In genomic region chr7:157336383-157337315, GRCh38 we compare ENCODE assay signal across 8 cellular contexts. TPM values are rescaled to one million over a fixed set of nuclear protein-coding genes. Genes with fewer than 3 reads are reported as not detected.
DNase-seq lines count a peak whose midpoint lies in the region; ATAC-seq and TF ChIP-seq lines count a peak whose summit lies in the region.

Gene DNAJB6 (plus strand): TSS chr7:157337004. CDS start chr7:157358573, 21,569 bp downstream.

- peak within 1 kb of the TSS; percentile 58 to 79 for H3K4me3 ChIP-seq in muscle layer of colon (ENCODE audit: low read depth in 1 of 2, low read length in 2 of 2)

- H3K36me3 ChIP-seq in muscle layer of colon (ENCODE audit: insufficient read depth, low read length) = no peaks in the 10 kb centered on the region

- H3K4me1 ChIP-seq in muscle layer of colon (ENCODE audit: insufficient read depth, low read length) = peaks cover 29% of the 10 kb centered on the region

- H3K27me3 ChIP-seq in muscle layer of colon (ENCODE audit: control insufficient read depth in 1 of 2, insufficient read depth in 2 of 2, low read length in 2 of 2) = no peaks in the 10 kb centered on the region

- H3K27ac ChIP-seq in muscle layer of colon (ENCODE audit: low read depth, low read length) = peak within 1 kb of the TSS; percentile 81

- H3K9me3 ChIP-seq in muscle layer of colon (ENCODE audit: low read length) = no peaks in the 10 kb centered on the region

- ATAC-seq in GM21723 (IDR thresholded peaks at IDR 0.05; ENCODE audit: unreplicated experiment) (peak; percentile 74), esophagus mucosa (peak; percentile 82)

- H3K9ac ChIP-seq in muscle layer of colon (ENCODE audit: low read length) = peak within 1 kb of the TSS; percentile 60

- DNase-seq in DMS53 treated with DMSO at 0.1 percent for 48 hours (lab: John Stamatoyannopoulos, UW; ENCODE audit: unreplicated experiment) (peak; percentile 80), KG1 (lab: John Stamatoyannopoulos, UW) (peak; percentile 93)
- peak; percentile 95 to 97 for DNase-seq in activated T-cell treated with anti-CD3 and anti-CD28 coated beads, Interleukin-2, amount 50 U/mL, for 48 hours
- peak; percentile 91 to 92 for DNase-seq in stimulated activated CD8-positive, alpha-beta memory T cell treated with anti-CD3 and anti-CD28 coated beads, Interleukin-7, amount 100 ng/mL, for 1 hour (ENCODE audit: low read depth in 2 of 2)

TF ChIP-seq in PFSK-1, 5 proteins besides CTCF, POLR2A, EP300 and RAD21:
- TF ChIP-seq FOXP2 (optimal IDR thresholded peaks at IDR 0.05; ENCODE audit: borderline replicate concordance, extremely low read depth, extremely low read length, insufficient read depth) (peak; percentile 97), SIN3A (IDR thresholded peaks at IDR 0.05; ENCODE audit: borderline replicate concordance, insufficient read depth, low read length) (no peak), POLR2AphosphoS5 (IDR thresholded peaks at IDR 0.05; ENCODE audit: low read depth, low read length) (no peak)

RNA-seq across cellular contexts. Expression of gene DNAJB6, which starts in this region (rescaled TPM):
- polyA plus RNA-seq in PFSK-1 (2012; ENCODE audit: insufficient read length, low read depth) = 129 TPM
- total RNA-seq in esophagus mucosa = 145 TPM

Comparison
In these comparisons a context has a peak if more than half of its experiments do, and no peak if none do; other contexts are left out.
1. Peak in every context shown above with its lines: DNase-seq, ATAC-seq, H3K4me3 ChIP-seq and H3K27ac ChIP-seq.